In genomic region chr22:50537765-50538164, GRCh38 we compare ENCODE assay signal across 10 cellular contexts. TPM values are rescaled to one million over a fixed set of nuclear protein-coding genes. Genes with fewer than 3 reads are reported as not detected.
DNase-seq lines count a peak whose midpoint lies in the region; ATAC-seq lines count a peak whose summit lies in the region.
"Had no signal": no experiment of that assay in that cellular context is flagged by ENCODE, and none has a peak within 500 bp of the region (broad histone marks: within the 10 kb centered on the region; RNA-seq: fewer than 3 reads in every experiment).

No MANE protein-coding gene starts in this region.

- peak overlapping the region; percentile 99 for H3K27ac Mint-ChIP-seq in stimulated activated naive CD8-positive, alpha-beta T cell treated with anti-CD3 and anti-CD28 coated beads, Interleukin-15, Interleukin-2, amounts not matched to agents 100 ng/mL and 50 ng/mL, for 24 hours
- H3K27ac Mint-ChIP-seq in immature natural killer cell: peak overlapping the region; percentile 89 to 99 (median 96)

- H3K4me1 Mint-ChIP-seq in stimulated activated naive CD8-positive, alpha-beta T cell treated with anti-CD3 and anti-CD28 coated beads, Interleukin-15, Interleukin-2, amounts not matched to agents 100 ng/mL and 50 ng/mL, for 24 hours (ENCODE audit: low read depth): peaks cover 86% of the 10 kb centered on the region
- peaks cover 30 to 38% of the 10 kb centered on the region in 2 donors for H3K4me1 Mint-ChIP-seq in immature natural killer cell

- no peak for DNase-seq in stimulated activated naive CD8-positive, alpha-beta T cell treated with anti-CD3 and anti-CD28 coated beads, Interleukin-15, Interleukin-2, amounts not matched to agents 100 U/mL and 50 U/mL, for 24 hours
- DNase-seq in immature natural killer cell (no peak), midbrain (lab: John Stamatoyannopoulos, UW) (no peak)
- DNase-seq: activated effector memory CD4-positive, alpha-beta T cell treated with Interleukin-2 at 50 U/mL for 16 hours; NCI-H1092; RPMI8226; stimulated activated naive CD4-positive, alpha-beta T cell had no signal

- no peak overlapping the region for H3K4me3 Mint-ChIP-seq in stimulated activated naive CD8-positive, alpha-beta T cell treated with anti-CD3 and anti-CD28 coated beads, Interleukin-15, Interleukin-2, amounts not matched to agents 100 ng/mL and 50 ng/mL, for 24 hours
- H3K4me3 Mint-ChIP-seq in immature natural killer cell: peak overlapping the region in 2 of 5 donors; percentile 27 to 53

- H3K36me3 Mint-ChIP-seq in stimulated activated naive CD8-positive, alpha-beta T cell treated with anti-CD3 and anti-CD28 coated beads, Interleukin-15, Interleukin-2, amounts not matched to agents 100 ng/mL and 50 ng/mL, for 24 hours (ENCODE audit: low read depth): peaks cover 8% of the 10 kb centered on the region
- H3K36me3 Mint-ChIP-seq in immature natural killer cell: no peaks in the 10 kb centered on the region

- ATAC-seq in stimulated activated naive CD8-positive, alpha-beta T cell treated with anti-CD3 and anti-CD28 coated beads, Interleukin-15, Interleukin-2, amounts not matched to agents 100 U/mL and 50 U/mL, for 24 hours: no peak
- no peak for ATAC-seq in HG03196 (IDR thresholded peaks at IDR 0.05; ENCODE audit: unreplicated experiment)
- ATAC-seq in GM18498 (IDR thresholded peaks at IDR 0.05; ENCODE audit: unreplicated experiment): no peak

- no peaks in the 10 kb centered on the region for H3K27me3 Mint-ChIP-seq in stimulated activated naive CD8-positive, alpha-beta T cell treated with anti-CD3 and anti-CD28 coated beads, Interleukin-15, Interleukin-2, amounts not matched to agents 100 ng/mL and 50 ng/mL, for 24 hours
- H3K27me3 Mint-ChIP-seq in immature natural killer cell (ENCODE audit: low read depth in 3 of 3): peaks cover 2 to 13% (median 9%) of the 10 kb centered on the region in 3 donors

- H3K9me3 Mint-ChIP-seq in stimulated activated naive CD8-positive, alpha-beta T cell treated with anti-CD3 and anti-CD28 coated beads, Interleukin-15, Interleukin-2, amounts not matched to agents 100 ng/mL and 50 ng/mL, for 24 hours: no peaks in the 10 kb centered on the region
- peaks cover 0 to 1% (median 0%) of the 10 kb centered on the region in 6 donors for H3K9me3 Mint-ChIP-seq in immature natural killer cell

RNA-seq across cellular contexts. Expression of gene KLHDC7B, which starts 7.9 kb away (rescaled TPM):
- polyA plus RNA-seq in immature natural killer cell: 1 to 10 TPM; 2.4 to 8.1 (median 4.5) TPM

RNA-seq across cellular contexts. Expression of gene TYMP, which starts 8.0 kb away (rescaled TPM):
- 10 to 100 TPM; 21.2 to 31.2 (median 25.5) TPM for polyA plus RNA-seq in immature natural killer cell

RNA-seq across cellular contexts. Expression of gene SCO2, which starts 12.4 kb away (rescaled TPM):
- 10 to 100 TPM in 1 of 3 donors, 1 to 10 TPM in 2; 8.3 to 14.8 (median 9.9) TPM for polyA plus RNA-seq in immature natural killer cell

RNA-seq across cellular contexts. Expression of gene SYCE3, which starts 25.0 kb away (rescaled TPM):
- polyA plus RNA-seq in immature natural killer cell: not detected

RNA-seq across cellular contexts. Expression of gene NCAPH2, which starts 29.7 kb away (rescaled TPM):
- polyA plus RNA-seq in immature natural killer cell: 10 to 100 TPM; 41.8 to 46.7 (median 46.5) TPM
